Comparison of ENCODE assay signal across 6 cellular contexts in genomic region chr2:118244686-118245085, GRCh38.
"Had no signal": no experiment of that assay in that cellular context is flagged by ENCODE, and none has a peak within 500 bp of the region (broad histone marks: within the 10 kb centered on the region; RNA-seq: fewer than 3 reads in every experiment).

No MANE protein-coding gene starts in this region.

- DNase-seq: GM23248, GOT3, H7, H9, HCEC 1CT, HFFc6 had no signal
